Comparison of ENCODE assay signal across 17 cellular contexts in the genomic region with DNA sequence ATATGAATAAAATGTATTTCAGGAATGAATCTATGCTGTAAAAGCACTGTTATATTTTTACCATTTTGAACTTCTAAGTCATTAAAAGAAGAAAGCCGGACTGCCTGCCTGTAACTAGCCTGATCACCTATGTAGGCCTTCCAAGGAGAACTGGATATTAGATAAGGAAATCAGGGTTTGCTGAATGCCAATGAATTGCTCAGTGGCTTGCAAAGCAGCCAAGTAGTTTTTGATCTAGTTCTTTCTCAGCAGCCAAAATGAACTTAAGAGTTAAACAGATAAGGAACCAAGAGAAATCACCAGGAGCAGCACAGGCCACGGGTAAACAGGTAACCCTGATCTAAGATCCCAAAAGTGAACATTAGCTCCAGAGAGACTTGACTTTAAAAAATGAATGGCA. TPM values are rescaled to one million over a fixed set of nuclear protein-coding genes. Genes with fewer than 3 reads are reported as not detected.
DNase-seq lines count a peak whose midpoint lies in the region; ATAC-seq and TF ChIP-seq lines count a peak whose summit lies in the region.
"Had no signal": no experiment of that assay in that cellular context is flagged by ENCODE, and none has a peak within 500 bp of the region (broad histone marks: within the 10 kb centered on the region; RNA-seq: fewer than 3 reads in every experiment).

No MANE protein-coding gene starts in this region.

- TF ChIP-seq POLR2A in esophagus muscularis mucosa (IDR thresholded peaks at IDR 0.05; ENCODE audit: low read depth) = no peak

- CTCF ChIA-PET in AG04450 (lab: Charles Lee) = no interaction called here

- H3K9me3 Mint-ChIP-seq in osteocyte (ENCODE audit: unreplicated experiment) = no peaks in the 10 kb centered on the region
- H3K9me3 Mint-ChIP-seq in stimulated activated naive B cell treated with anti-CD40 and anti-IgM and Interleukin-4, amounts not matched to agents 10 μg/mL and 1 μg/mL and 100 μg/mL, for 72 hours = no peaks in the 10 kb centered on the region

- intact Hi-C loops in esophagus muscularis mucosa (cut with DNase I) = no loop called here

- H3K27me3 ChIP-seq in AG04450 (ENCODE audit: control insufficient read depth, insufficient read depth, low read length) = no peaks in the 10 kb centered on the region
- H3K27me3 ChIP-seq in esophagus muscularis mucosa = no peaks in the 10 kb centered on the region
- H3K27me3 ChIP-seq: BLaER1, body of pancreas, upper lobe of left lung had no signal

- H3K27ac ChIP-seq in AG04450 (ENCODE audit: low read depth, low read length) (peak overlapping the region; percentile 49), esophagus muscularis mucosa (replicated peaks in 1 of 4) (peak overlapping the region in 2 of 4 donors; percentile 47 to 98)
- H3K27ac ChIP-seq: BLaER1, upper lobe of left lung had no signal

- H3K4me3 ChIP-seq in AG04450 (ENCODE audit: low read depth, low read length) = peak overlapping the region; percentile 96
- H3K4me3 ChIP-seq in epithelial cell of proximal tubule (ENCODE audit: low read depth, low read length) = peak overlapping the region; percentile 3
- peak overlapping the region in 1 of 4 donors; percentile 19 for H3K4me3 ChIP-seq in esophagus muscularis mucosa
- H3K4me3 ChIP-seq: BLaER1, body of pancreas had no signal

- no peaks in the 10 kb centered on the region for H3K36me3 ChIP-seq in esophagus muscularis mucosa

- H3K27me3 Mint-ChIP-seq in osteocyte (ENCODE audit: unreplicated experiment) = no peaks in the 10 kb centered on the region
- peaks cover 8 to 9% of the 10 kb centered on the region in 2 donors for H3K27me3 Mint-ChIP-seq in stimulated activated naive B cell treated with anti-CD40 and anti-IgM and Interleukin-4, amounts not matched to agents 10 μg/mL and 1 μg/mL and 100 μg/mL, for 72 hours

- H3K4me3 Mint-ChIP-seq in osteocyte (ENCODE audit: unreplicated experiment) = peak overlapping the region; percentile 11
- no peak overlapping the region for H3K4me3 Mint-ChIP-seq in stimulated activated naive B cell treated with anti-CD40 and anti-IgM and Interleukin-4, amounts not matched to agents 10 μg/mL and 1 μg/mL and 100 μg/mL, for 72 hours

- H3K4me1 ChIP-seq in esophagus muscularis mucosa = peaks cover 75 to 88% (median 83%) of the 10 kb centered on the region in 4 donors

- no peak for DNase-seq in AG04450 (ENCODE audit: low read depth, low spot score)
- peak; percentile 49 for DNase-seq in RKO (ENCODE audit: low spot score)
- DNase-seq in epithelial cell of proximal tubule (ENCODE audit: low read depth) = no peak
- no peak for DNase-seq in osteocyte (ENCODE audit: extremely low spot score, unreplicated experiment)
- DNase-seq in Kasumi-1 (lab: John Stamatoyannopoulos, UW) = no peak
- DNase-seq in esophagus muscularis mucosa (ENCODE audit: extremely low spot score) = no peak
- no peak for DNase-seq in stimulated activated naive B cell treated with anti-CD40 and anti-IgM and Interleukin-4, amounts not matched to agents 10 μg/mL and 1 μg/mL and 100 μg/mL, for 72 hours
- DNase-seq: activated gamma-delta T cell; body of pancreas; effector memory CD4-positive, alpha-beta T cell; head of caudate nucleus; NCI-H1930; NCI-H524 treated with DMSO at 0.1 percent for 48 hours; stimulated activated CD4-positive, alpha-beta T cell treated with anti-CD3 and anti-CD28 coated beads, Interleukin-1b, Interleukin-23, amount 100 ng/mL, for 48 hours; upper lobe of left lung had no signal

- no peak for TF ChIP-seq EP300 in esophagus muscularis mucosa (IDR thresholded peaks at IDR 0.05)

- 72% methylated on average over 2 of the region's 2 CpGs for WGBS in esophagus muscularis mucosa

- TF ChIP-seq CTCF in AG04450 (IDR thresholded peaks at IDR 0.05; ENCODE audit: low read depth, low read length) = no peak
- TF ChIP-seq CTCF in epithelial cell of proximal tubule (conservative IDR thresholded peaks at IDR 0.05; ENCODE audit: low read depth, low read length) = no peak
- no peak for TF ChIP-seq CTCF in osteocyte (IDR thresholded peaks at IDR 0.05)
- TF ChIP-seq CTCF in esophagus muscularis mucosa (IDR thresholded peaks at IDR 0.05) = no peak

- peaks cover 20% of the 10 kb centered on the region for H3K4me1 Mint-ChIP-seq in osteocyte (ENCODE audit: unreplicated experiment)
- peaks cover 13 to 25% of the 10 kb centered on the region in 2 donors for H3K4me1 Mint-ChIP-seq in stimulated activated naive B cell treated with anti-CD40 and anti-IgM and Interleukin-4, amounts not matched to agents 10 μg/mL and 1 μg/mL and 100 μg/mL, for 72 hours

- POLR2A ChIA-PET in AG04450 (lab: Yijun Ruan, JAX) = interaction anchor here (0.7 to 1.3 kb wide), 2 partner anchors 18 to 46 kb away, joined by 3 to 4 read pairs; no protein-coding TSS in a partner anchor

- H3K36me3 Mint-ChIP-seq in osteocyte (ENCODE audit: unreplicated experiment) = peaks cover 17% of the 10 kb centered on the region
- peaks cover 13 to 20% of the 10 kb centered on the region in 2 donors for H3K36me3 Mint-ChIP-seq in stimulated activated naive B cell treated with anti-CD40 and anti-IgM and Interleukin-4, amounts not matched to agents 10 μg/mL and 1 μg/mL and 100 μg/mL, for 72 hours

- no peak for ATAC-seq in stimulated activated naive B cell treated with anti-CD40 and anti-IgM and Interleukin-4, amounts not matched to agents 10 μg/mL and 1 μg/mL and 100 μg/mL, for 72 hours (replicated peaks)
- no peak for ATAC-seq in HG03045 (IDR thresholded peaks at IDR 0.05; ENCODE audit: unreplicated experiment)
- ATAC-seq: body of pancreas had no signal

- H3K27ac Mint-ChIP-seq in osteocyte (ENCODE audit: unreplicated experiment) = peak overlapping the region; percentile 16
- no peak overlapping the region for H3K27ac Mint-ChIP-seq in stimulated activated naive B cell treated with anti-CD40 and anti-IgM and Interleukin-4, amounts not matched to agents 10 μg/mL and 1 μg/mL and 100 μg/mL, for 72 hours

- no peaks in the 10 kb centered on the region; the same call in 1 of the 2 replicates for H3K9me3 ChIP-seq in AG04450 (ENCODE audit: control insufficient read depth, insufficient read depth, low read length)
- no peaks in the 10 kb centered on the region for H3K9me3 ChIP-seq in esophagus muscularis mucosa
- H3K9me3 ChIP-seq: BLaER1, body of pancreas, upper lobe of left lung had no signal

RNA-seq across cellular contexts. Expression of gene ANXA5, which starts 3.3 kb away (rescaled TPM):
- polyA plus RNA-seq in AG04450 (2011; rRNA removed) = 1,739 and 2,093 TPM in 2 replicates
- polyA minus RNA-seq in AG04450 (2011; rRNA and poly(A)+ RNA removed) = 395 and 591 TPM in 2 replicates
- total RNA-seq in epithelial cell of proximal tubule (308 and 352 TPM in 2 replicates), osteocyte (477 and 488 TPM in 2 replicates), esophagus muscularis mucosa (100 to 1,000 TPM; 242 to 338 (median 270) TPM)
